ENCODE assay signal across 8 cellular contexts in the genomic region with DNA sequence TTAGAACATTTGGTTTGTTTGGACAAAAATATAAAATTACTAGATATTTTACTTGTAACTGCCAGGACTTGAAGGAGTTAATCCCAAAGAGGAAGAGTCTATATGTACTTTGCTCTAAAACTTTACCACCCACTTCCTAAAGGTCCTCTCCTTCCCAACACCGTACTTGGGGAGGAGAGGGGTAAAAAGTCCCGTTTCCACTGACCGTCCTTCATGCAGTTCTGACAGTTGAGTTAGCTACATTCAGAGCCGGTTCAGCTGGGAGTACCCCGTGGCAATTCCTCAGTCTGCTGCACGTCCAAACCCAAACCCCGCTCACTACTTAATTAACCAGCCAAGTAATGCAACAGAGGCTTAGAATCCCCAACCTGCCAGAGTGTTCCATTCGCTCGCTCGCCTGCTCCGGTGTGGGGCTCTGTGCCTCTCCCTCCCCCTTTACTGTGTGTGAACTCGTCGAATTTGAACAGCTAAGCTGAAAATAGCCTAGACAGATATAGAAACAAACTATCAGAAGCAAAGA.
DNase-seq lines count a peak whose midpoint lies in the region; ATAC-seq, FAIRE-seq and TF ChIP-seq lines count a peak whose summit lies in the region.

No MANE protein-coding gene starts in this region.

- DNase-seq in NCI-H526 treated with DMSO at 0.1 percent for 48 hours (lab: John Stamatoyannopoulos, UW) (peak; percentile 13), ovary (peak in 4 of 5 donors; percentile 33 to 50 (median 42)), NCI-H2227 (lab: John Stamatoyannopoulos, UW; ENCODE audit: unreplicated experiment) (no peak), urothelium cell line (ENCODE audit: low spot score) (no peak), osteocyte (ENCODE audit: extremely low spot score, unreplicated experiment) (no peak)
- DNase-seq in activated effector memory CD4-positive, alpha-beta T cell treated with Interleukin-2 at 50 U/mL for 16 hours = peak; percentile 24

- no peaks in the 10 kb centered on the region for H3K36me3 ChIP-seq in gastroesophageal sphincter
- no peaks in the 10 kb centered on the region for H3K36me3 ChIP-seq in ovary

- no peak overlapping the region for H3K4me3 Mint-ChIP-seq in osteocyte (ENCODE audit: unreplicated experiment)

- FAIRE-seq in urothelium cell line (lab: Jason Lieb, UNC) = no peak

- H3K4me1 ChIP-seq in gastroesophageal sphincter (peaks cover 14 to 66% (median 22%) of the 10 kb centered on the region in 3 donors), ovary (ENCODE audit: insufficient read depth) (peaks cover 12% of the 10 kb centered on the region)

- intact Hi-C loops in ovary (cut with DNase I) = loop anchor here in 3 of 4 donors (10.0 kb wide), 3 partner anchors 61 to 521 kb away; partner anchors contain the start of gene FOXP1 (in 1 of the 3)

- TF ChIP-seq POLR2A in gastroesophageal sphincter (IDR thresholded peaks at IDR 0.05) (peak in 1 of 2 donors; percentile 20), ovary (IDR thresholded peaks at IDR 0.05) (no peak)

- H3K27ac ChIP-seq in gastroesophageal sphincter (peak overlapping the region; percentile 95 to 98 (median 97)), ovary (peak overlapping the region; percentile 96 to 97)

- no peak for TF ChIP-seq CTCF in gastroesophageal sphincter (IDR thresholded peaks at IDR 0.05)
- TF ChIP-seq CTCF in ovary (IDR thresholded peaks at IDR 0.05) = no peak
- no peak for TF ChIP-seq CTCF in osteocyte (IDR thresholded peaks at IDR 0.05)

- no peaks in the 10 kb centered on the region for H3K27me3 Mint-ChIP-seq in osteocyte (ENCODE audit: unreplicated experiment)

- no peak overlapping the region for H3K27ac Mint-ChIP-seq in osteocyte (ENCODE audit: unreplicated experiment)

- H3K9me3 ChIP-seq in gastroesophageal sphincter (no peaks in the 10 kb centered on the region), ovary (no peaks in the 10 kb centered on the region)

- peak overlapping the region; percentile 74 to 97 for H3K4me3 ChIP-seq in gastroesophageal sphincter
- peak overlapping the region; percentile 67 for H3K4me3 ChIP-seq in ovary

- TF ChIP-seq EP300 in gastroesophageal sphincter (IDR thresholded peaks at IDR 0.05) (no peak), ovary (IDR thresholded peaks at IDR 0.05) (no peak)

- H3K36me3 Mint-ChIP-seq in osteocyte (ENCODE audit: unreplicated experiment) = no peaks in the 10 kb centered on the region

- ATAC-seq in GM19395 (IDR thresholded peaks at IDR 0.05; ENCODE audit: unreplicated experiment) (peak; percentile 53), gastroesophageal sphincter (no peak)

- peaks cover 57% of the 10 kb centered on the region for H3K4me1 Mint-ChIP-seq in osteocyte (ENCODE audit: unreplicated experiment)

- no peaks in the 10 kb centered on the region for H3K27me3 ChIP-seq in gastroesophageal sphincter
- no peaks in the 10 kb centered on the region for H3K27me3 ChIP-seq in ovary

- WGBS in gastroesophageal sphincter (ENCODE audit: low coverage in 1 of 2), 2 donors = 0% methylated on average over 3 to 6 of the region's 13 CpGs
- WGBS in ovary, 3 donors = 0 to 1% (median 0%) methylated on average over 13 of the region's 13 CpGs

- H3K9me3 Mint-ChIP-seq in osteocyte (ENCODE audit: unreplicated experiment) = no peaks in the 10 kb centered on the region

Comparison
In these comparisons a context has a peak if more than half of its experiments do, and no peak if none do; other contexts are left out.
1. DNase-seq: peak in NCI-H526 treated with DMSO at 0.1 percent for 48 hours (single experiment), activated effector memory CD4-positive, alpha-beta T cell treated with Interleukin-2 at 50 U/mL for 16 hours (single experiment) and ovary (4 of 5); none in NCI-H2227 (single experiment), urothelium cell line (single experiment) and osteocyte (single experiment).